In the genomic region with DNA sequence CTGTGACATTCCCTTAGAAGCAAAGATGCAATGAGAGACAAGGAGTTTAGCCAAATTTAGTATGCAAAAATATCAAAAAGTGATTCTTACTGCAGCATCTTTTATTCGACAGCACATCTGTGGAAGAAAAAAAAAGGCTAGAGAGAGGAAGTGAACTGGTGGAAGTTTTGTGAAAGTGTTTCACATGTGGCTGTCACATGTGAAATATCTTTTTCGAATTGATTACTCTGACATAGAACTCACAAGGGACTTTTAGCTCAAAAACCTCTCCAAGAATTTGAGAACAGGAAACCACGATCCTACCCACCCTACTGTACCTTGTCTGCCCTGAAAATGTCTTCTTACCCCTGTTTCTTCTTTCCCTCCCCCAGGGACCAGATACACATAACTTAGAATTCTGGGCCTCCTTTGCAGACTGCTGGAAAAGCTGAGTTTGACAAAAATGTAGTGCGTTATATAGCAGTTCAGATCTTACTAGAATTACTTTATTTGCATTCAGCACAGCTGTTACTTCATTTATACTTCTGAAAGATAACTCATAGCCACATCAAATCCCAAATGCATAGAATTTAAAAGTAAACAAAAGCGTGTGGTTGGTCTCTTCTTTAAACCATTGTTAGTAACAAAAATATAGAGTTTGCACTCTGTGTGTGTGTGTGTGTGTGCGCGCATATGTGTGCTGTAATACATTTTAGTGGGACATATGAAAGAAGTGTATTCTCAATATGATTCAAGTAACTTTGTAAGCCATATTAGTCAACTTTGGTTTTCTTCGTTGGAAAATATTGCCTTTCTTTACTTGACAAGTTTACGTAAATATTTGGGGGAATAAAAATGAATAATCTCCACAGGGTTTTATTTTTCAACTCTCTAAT, we compare ENCODE assay signal across 12 cellular contexts.
DNase-seq lines count a peak whose midpoint lies in the region; ATAC-seq and TF ChIP-seq lines count a peak whose summit lies in the region.
"Had no signal": no experiment of that assay in that cellular context is flagged by ENCODE, and none has a peak within 500 bp of the region (broad histone marks: within the 10 kb centered on the region; RNA-seq: fewer than 3 reads in every experiment).

No MANE protein-coding gene starts in this region.

- H3K27ac Mint-ChIP-seq in osteocyte (ENCODE audit: unreplicated experiment), result peak overlapping the region; percentile 27
- H3K27ac Mint-ChIP-seq in activated CD4-positive, alpha-beta memory T cell treated with anti-CD3 and anti-CD28 coated beads for 36 hours, result no peak overlapping the region
- H3K27ac Mint-ChIP-seq in T-helper 2 cell treated with Interferon-gamma antibody and Interleukin-4, amounts not matched to agents 5 μg/mL and 100 μg/mL, for 36 hours, result no peak overlapping the region
- H3K27ac Mint-ChIP-seq: activated CD4-positive, alpha-beta T cell treated with anti-CD3 and anti-CD28 coated beads, Interleukin-2, amount 10 ng/mL, durations not matched to agents 7 days and 5 days; activated naive CD8-positive, alpha-beta T cell treated with anti-CD3 and anti-CD28 coated beads for 36 hours had no signal

- H3K9me3 ChIP-seq in MG63, result no peaks in the 10 kb centered on the region
- H3K9me3 ChIP-seq: SJSA1 had no signal

- no peak for TF ChIP-seq CTCF in osteocyte (IDR thresholded peaks at IDR 0.05)

- H3K4me3 Mint-ChIP-seq in osteocyte (ENCODE audit: unreplicated experiment), result no peak overlapping the region
- no peak overlapping the region for H3K4me3 Mint-ChIP-seq in activated CD4-positive, alpha-beta memory T cell treated with anti-CD3 and anti-CD28 coated beads for 36 hours
- no peak overlapping the region for H3K4me3 Mint-ChIP-seq in T-helper 2 cell treated with Interferon-gamma antibody and Interleukin-4, amounts not matched to agents 5 μg/mL and 100 μg/mL, for 36 hours
- H3K4me3 Mint-ChIP-seq: activated CD4-positive, alpha-beta T cell treated with anti-CD3 and anti-CD28 coated beads, Interleukin-2, amount 10 ng/mL, durations not matched to agents 7 days and 5 days; activated naive CD8-positive, alpha-beta T cell treated with anti-CD3 and anti-CD28 coated beads for 36 hours had no signal

- no peaks in the 10 kb centered on the region for H3K27me3 Mint-ChIP-seq in osteocyte (ENCODE audit: unreplicated experiment)
- peaks cover 2% of the 10 kb centered on the region for H3K27me3 Mint-ChIP-seq in activated CD4-positive, alpha-beta memory T cell treated with anti-CD3 and anti-CD28 coated beads for 36 hours
- peaks cover 5% of the 10 kb centered on the region for H3K27me3 Mint-ChIP-seq in T-helper 2 cell treated with Interferon-gamma antibody and Interleukin-4, amounts not matched to agents 5 μg/mL and 100 μg/mL, for 36 hours (ENCODE audit: low read depth)

- no peaks in the 10 kb centered on the region for H3K9me3 Mint-ChIP-seq in osteocyte (ENCODE audit: unreplicated experiment)
- no peaks in the 10 kb centered on the region for H3K9me3 Mint-ChIP-seq in activated CD4-positive, alpha-beta memory T cell treated with anti-CD3 and anti-CD28 coated beads for 36 hours
- H3K9me3 Mint-ChIP-seq in T-helper 2 cell treated with Interferon-gamma antibody and Interleukin-4, amounts not matched to agents 5 μg/mL and 100 μg/mL, for 36 hours, result no peaks in the 10 kb centered on the region
- H3K9me3 Mint-ChIP-seq: activated CD4-positive, alpha-beta T cell treated with anti-CD3 and anti-CD28 coated beads, Interleukin-2, amount 10 ng/mL, durations not matched to agents 7 days and 5 days; activated naive CD8-positive, alpha-beta T cell treated with anti-CD3 and anti-CD28 coated beads for 36 hours had no signal

- DNase-seq in osteocyte (ENCODE audit: extremely low spot score, unreplicated experiment) (no peak), MG63 (no peak)
- no peak for DNase-seq in activated CD4-positive, alpha-beta memory T cell treated with anti-CD3 and anti-CD28 coated beads for 36 hours
- no peak for DNase-seq in T-helper 2 cell treated with Interferon-gamma antibody and Interleukin-4, amounts not matched to agents 5 μg/mL and 100 μg/mL, for 36 hours (ENCODE audit: low spot score)
- DNase-seq: activated CD4-positive, alpha-beta T cell treated with anti-CD3 and anti-CD28 coated beads, Interleukin-2, amount 10 ng/mL, durations not matched to agents 7 days and 5 days; activated naive CD8-positive, alpha-beta T cell treated with anti-CD3 and anti-CD28 coated beads for 36 hours; DMS53; NCI-H446 had no signal

- H3K36me3 Mint-ChIP-seq in osteocyte (ENCODE audit: unreplicated experiment), result peaks cover 17% of the 10 kb centered on the region
- no peaks in the 10 kb centered on the region for H3K36me3 Mint-ChIP-seq in activated CD4-positive, alpha-beta memory T cell treated with anti-CD3 and anti-CD28 coated beads for 36 hours
- no peaks in the 10 kb centered on the region for H3K36me3 Mint-ChIP-seq in T-helper 2 cell treated with Interferon-gamma antibody and Interleukin-4, amounts not matched to agents 5 μg/mL and 100 μg/mL, for 36 hours (ENCODE audit: low read depth)
- H3K36me3 Mint-ChIP-seq: activated naive CD8-positive, alpha-beta T cell treated with anti-CD3 and anti-CD28 coated beads for 36 hours had no signal

- H3K4me1 Mint-ChIP-seq in osteocyte (ENCODE audit: unreplicated experiment), result peaks cover 31% of the 10 kb centered on the region
- H3K4me1 Mint-ChIP-seq in activated CD4-positive, alpha-beta memory T cell treated with anti-CD3 and anti-CD28 coated beads for 36 hours (ENCODE audit: low read depth), result peaks cover 2% of the 10 kb centered on the region
- H3K4me1 Mint-ChIP-seq in T-helper 2 cell treated with Interferon-gamma antibody and Interleukin-4, amounts not matched to agents 5 μg/mL and 100 μg/mL, for 36 hours (ENCODE audit: low read depth), result peaks cover 8% of the 10 kb centered on the region

- CTCF ChIA-PET in activated CD4-positive, alpha-beta memory T cell treated with anti-CD3 and anti-CD28 coated beads for 36 hours (lab: Charles Lee), result no interaction called here

- no peaks in the 10 kb centered on the region for H3K36me3 ChIP-seq in MG63
- H3K36me3 ChIP-seq: SJSA1 had no signal

- H3K4me3 ChIP-seq in MG63, result no peak overlapping the region
- H3K4me3 ChIP-seq: SJSA1 had no signal

- intact Hi-C loops in activated CD4-positive, alpha-beta memory T cell treated with anti-CD3 and anti-CD28 coated beads for 36 hours (cut with micrococcal nuclease), result loop anchor here (1.0 kb wide), 1 partner anchor 17 kb away; no protein-coding TSS in a partner anchor

- POLR2A ChIA-PET in activated CD4-positive, alpha-beta memory T cell treated with anti-CD3 and anti-CD28 coated beads for 36 hours (lab: Charles Lee), result no interaction called here

- H3K27me3 ChIP-seq in MG63, result no peaks in the 10 kb centered on the region
- H3K27me3 ChIP-seq: SJSA1 had no signal

- peak; percentile 70 for ATAC-seq in GM19025 (IDR thresholded peaks at IDR 0.05; ENCODE audit: low read depth, unreplicated experiment)
- ATAC-seq in GM21825 (IDR thresholded peaks at IDR 0.05; ENCODE audit: unreplicated experiment), result peak; percentile 85
- ATAC-seq in HG03457 (IDR thresholded peaks at IDR 0.05; ENCODE audit: unreplicated experiment), result peak; percentile 50
